In the genomic region with DNA sequence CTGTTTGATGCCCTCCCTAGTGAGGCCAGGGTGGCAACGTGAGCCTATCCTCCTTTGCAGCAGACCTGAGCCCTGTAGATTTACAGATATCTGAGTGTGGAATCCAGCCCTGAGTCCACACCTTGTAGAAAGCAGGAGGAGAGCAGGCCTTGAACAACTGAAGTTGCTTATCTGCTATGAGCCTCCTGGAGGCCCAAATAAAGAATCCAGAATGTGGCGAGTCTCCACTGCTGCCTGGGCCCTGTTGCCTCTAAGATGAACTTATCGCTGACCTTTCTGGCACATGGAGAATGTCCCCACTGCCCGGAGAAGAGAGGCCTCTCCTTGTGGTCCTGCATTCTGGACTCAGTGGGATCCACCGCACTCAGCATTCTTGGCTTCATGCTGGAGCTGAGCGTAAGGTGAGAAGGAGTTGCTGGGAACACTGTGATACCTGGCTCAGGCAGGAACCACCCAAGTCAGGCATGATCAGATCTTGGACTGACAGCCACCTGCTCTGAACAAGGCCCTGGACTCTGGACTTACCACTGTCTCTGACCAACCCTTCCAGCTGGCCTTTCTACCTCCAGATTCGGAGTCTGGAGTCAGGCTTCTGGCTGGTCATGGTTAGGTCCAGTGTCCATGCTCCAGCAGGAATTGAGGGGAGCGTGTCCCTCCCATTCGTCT, we compare ENCODE assay signal across 28 cellular contexts. TPM values are rescaled to one million over a fixed set of nuclear protein-coding genes. Genes with fewer than 3 reads are reported as not detected.
"Had no signal": no experiment of that assay in that cellular context is flagged by ENCODE, and none has a peak within 500 bp of the region (broad histone marks: within the 10 kb centered on the region; RNA-seq: fewer than 3 reads in every experiment).

No MANE protein-coding gene starts in this region.

- H3K27ac ChIP-seq: adrenal gland, ascending aorta, brain microvascular endothelial cell had no signal

- H3K36me3 ChIP-seq: adrenal gland, ascending aorta, brain microvascular endothelial cell had no signal

- DNase-seq: activated CD4-positive, alpha-beta T cell treated with anti-CD3 and anti-CD28 coated beads for 36 hours; activated CD4-positive, alpha-beta T cell treated with anti-CD3 and anti-CD28 coated beads, Interleukin-2, amount 50 U/mL, for 48 hours; activated gamma-delta T cell; activated T-cell treated with anti-CD3 and anti-CD28 coated beads, Interleukin-2, amount 50 U/mL, for 72 hours; adrenal gland; brain microvascular endothelial cell; caudate nucleus; dermis blood vessel endothelial cell; effector CD8-positive, alpha-beta T cell; glutamatergic neuron; hippocampal formation; occipital lobe; stimulated activated CD4-positive, alpha-beta T cell treated with anti-CD3 and anti-CD28 coated beads, Interleukin-4, amount 100 ng/mL, for 24 hours; stimulated activated naive CD8-positive, alpha-beta T cell treated with anti-CD3 and anti-CD28 coated beads, Interleukin-15, Interleukin-2, amounts not matched to agents 100 U/mL and 50 U/mL, for 24 hours; T1000 had no signal

- H3K27ac Mint-ChIP-seq: activated CD4-positive, alpha-beta T cell treated with anti-CD3 and anti-CD28 coated beads for 36 hours; activated naive CD4-positive, alpha-beta T cell treated with anti-CD3 and anti-CD28 coated beads, Interleukin-2, amount 50 U/mL, for 24 hours; activated T-cell treated with anti-CD3 and anti-CD28 coated beads, Interleukin-2, amount 50 U/mL, for 72 hours; T-helper 1 cell treated with Interleukin-12 subunit alpha and Interleukin-12 subunit beta and Interleukin-4 antibody, amounts not matched to agents 30 μg/mL and 1 μg/mL, for 36 hours; WTC11 had no signal

- H3K36me3 Mint-ChIP-seq: activated naive CD4-positive, alpha-beta T cell treated with anti-CD3 and anti-CD28 coated beads, Interleukin-2, amount 50 U/mL, for 24 hours; WTC11 had no signal

- FAIRE-seq: endothelial cell of umbilical vein, frontal cortex had no signal

- H3K4me3 ChIP-seq: adrenal gland, ascending aorta had no signal

- H3K27me3 ChIP-seq: adrenal gland, ascending aorta, brain microvascular endothelial cell had no signal

- H3K4me3 Mint-ChIP-seq: activated CD4-positive, alpha-beta T cell treated with anti-CD3 and anti-CD28 coated beads for 36 hours; activated naive CD4-positive, alpha-beta T cell treated with anti-CD3 and anti-CD28 coated beads, Interleukin-2, amount 50 U/mL, for 24 hours; activated T-cell treated with anti-CD3 and anti-CD28 coated beads, Interleukin-2, amount 50 U/mL, for 72 hours; T-helper 1 cell treated with Interleukin-12 subunit alpha and Interleukin-12 subunit beta and Interleukin-4 antibody, amounts not matched to agents 30 μg/mL and 1 μg/mL, for 36 hours; WTC11 had no signal

- ATAC-seq: activated CD4-positive, alpha-beta T cell treated with anti-CD3 and anti-CD28 coated beads for 36 hours; activated T-cell treated with anti-CD3 and anti-CD28 coated beads, Interleukin-2, amount 50 U/mL, for 72 hours; esophagus mucosa; stimulated activated naive CD8-positive, alpha-beta T cell treated with anti-CD3 and anti-CD28 coated beads, Interleukin-15, Interleukin-2, amounts not matched to agents 100 U/mL and 50 U/mL, for 24 hours had no signal

- H3K4me1 ChIP-seq: ascending aorta had no signal

- H3K9me3 ChIP-seq: adrenal gland, ascending aorta had no signal

- H3K9me3 Mint-ChIP-seq: activated naive CD4-positive, alpha-beta T cell treated with anti-CD3 and anti-CD28 coated beads, Interleukin-2, amount 50 U/mL, for 24 hours; activated T-cell treated with anti-CD3 and anti-CD28 coated beads, Interleukin-2, amount 50 U/mL, for 72 hours; T-helper 1 cell treated with Interleukin-12 subunit alpha and Interleukin-12 subunit beta and Interleukin-4 antibody, amounts not matched to agents 30 μg/mL and 1 μg/mL, for 36 hours; WTC11 had no signal

RNA-seq across cellular contexts. Expression of a gene that starts 22.0 kb away (rescaled TPM):
- total RNA-seq: activated CD4-positive, alpha-beta T cell treated with anti-CD3 and anti-CD28 coated beads for 36 hours; activated CD8-positive, alpha-beta memory T cell treated with anti-CD3 and anti-CD28 coated beads for 36 hours; activated T-cell treated with anti-CD3 and anti-CD28 coated beads, Interleukin-2, amount 50 U/mL, for 72 hours; adrenal gland; ascending aorta; dermis blood vessel endothelial cell; endothelial cell of umbilical vein; esophagus mucosa; frontal cortex; liver; occipital lobe; posterior vena cava; subcutaneous adipose tissue; ureter had no signal
- polyA plus RNA-seq: endothelial cell of umbilical vein, liver, neural cell had no signal
